8 cellular contexts compared by ENCODE assay signal in the genomic region with DNA sequence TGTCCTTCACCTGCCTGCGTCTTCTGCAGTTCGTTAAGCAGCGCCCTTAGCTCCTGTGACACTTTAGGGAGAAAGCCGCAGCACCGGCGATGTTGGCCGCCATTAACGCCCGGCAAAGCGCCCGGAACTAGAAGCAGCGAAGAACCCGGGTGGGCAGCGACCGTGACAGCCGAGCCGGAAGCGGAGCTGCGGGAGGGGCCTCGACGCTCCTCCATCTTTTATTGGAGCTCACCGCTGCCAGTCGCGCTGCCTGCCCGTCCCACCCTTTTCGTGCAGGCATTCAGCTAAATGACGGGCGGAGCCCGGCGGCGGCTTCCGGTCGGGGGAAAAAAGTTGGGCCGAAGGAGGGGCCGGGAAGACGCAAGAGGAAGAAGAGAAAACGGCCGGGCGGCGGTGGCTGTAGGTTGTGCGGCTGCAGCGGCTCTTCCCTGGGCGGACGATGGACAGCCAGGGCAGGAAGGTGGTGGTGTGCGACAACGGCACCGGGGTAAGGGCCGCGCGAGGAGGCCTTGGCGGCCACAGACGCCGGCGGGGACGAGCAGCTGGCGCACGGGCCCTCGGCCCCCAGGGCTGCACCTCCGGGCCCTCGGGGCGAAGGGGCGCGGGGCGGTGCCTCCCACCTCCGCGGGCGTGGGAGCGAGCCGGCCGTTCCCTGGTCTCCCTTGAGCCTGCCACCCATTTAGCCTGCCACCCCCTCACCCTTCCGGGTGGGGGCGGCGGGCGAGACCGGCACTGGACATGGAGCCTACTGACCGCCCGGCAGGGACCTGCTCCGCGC. TPM values are rescaled to one million over a fixed set of nuclear protein-coding genes. Genes with fewer than 3 reads are reported as not detected.
DNase-seq lines count a peak whose midpoint lies in the region; ATAC-seq and TF ChIP-seq lines count a peak whose summit lies in the region.

A gene (plus strand): TSS at position 361 of the 778 bp plus-strand sequence. CDS start 79 bp downstream, at position 440.

- no peaks in the 10 kb centered on the region for H3K9me3 Mint-ChIP-seq in IgD-negative memory B cell

- peak within 1 kb of the TSS; percentile 98 to 99 (median 98) for H3K4me3 Mint-ChIP-seq in IgD-negative memory B cell

- no peaks in the 10 kb centered on the region for H3K9me3 ChIP-seq in mucosa of descending colon

- intact Hi-C loops in mucosa of descending colon (cut with DNase I, micrococcal nuclease) = no loop called here

- ATAC-seq in GM21529 (IDR thresholded peaks at IDR 0.05; ENCODE audit: unreplicated experiment) (peak; percentile 84), mucosa of descending colon (peak; percentile 97)

- no peaks in the 10 kb centered on the region for H3K27me3 Mint-ChIP-seq in IgD-negative memory B cell

- peaks cover 11% of the 10 kb centered on the region for H3K4me1 ChIP-seq in mucosa of descending colon (ENCODE audit: low read depth)

- peak; percentile 96 for DNase-seq in DMS 273 treated with DMSO at 0.1 percent for 48 hours (lab: John Stamatoyannopoulos, UW)
- DNase-seq in OCI-M2 (lab: John Stamatoyannopoulos, UW; ENCODE audit: unreplicated experiment) = peak; percentile 58
- DNase-seq in activated T-cell treated with anti-CD3 and anti-CD28 coated beads for 4 hours = peak; percentile 88
- DNase-seq in epithelial cell of esophagus (ENCODE audit: low read depth) = peak; percentile 98
- peak; percentile 95 to 99 (median 97) for DNase-seq in mucosa of descending colon
- peak; percentile 91 for DNase-seq in stimulated activated CD8-positive, alpha-beta memory T cell treated with anti-CD3 and anti-CD28 coated beads, Interleukin-4, amount 100 ng/mL, for 24 hours (ENCODE audit: low read depth)

- H3K4me3 ChIP-seq in epithelial cell of esophagus (ENCODE audit: low read length) = peak within 1 kb of the TSS; percentile 99
- H3K4me3 ChIP-seq in mucosa of descending colon = peak within 1 kb of the TSS; percentile 99

- peaks cover 23 to 44% (median 31%) of the 10 kb centered on the region in 3 donors for H3K4me1 Mint-ChIP-seq in IgD-negative memory B cell

- peak within 1 kb of the TSS; percentile 98 to 100 (median 99) for H3K27ac Mint-ChIP-seq in IgD-negative memory B cell

- H3K36me3 Mint-ChIP-seq in IgD-negative memory B cell = peaks cover 7% of the 10 kb centered on the region

- TF ChIP-seq CTCF in epithelial cell of esophagus (IDR thresholded peaks at IDR 0.05; ENCODE audit: insufficient read depth, low read depth, low read length, missing control alignments) (no peak), mucosa of descending colon (IDR thresholded peaks at IDR 0.05) (no peak)

- no peaks in the 10 kb centered on the region for H3K36me3 ChIP-seq in mucosa of descending colon (ENCODE audit: low read depth)

RNA-seq across cellular contexts. Expression of the gene that starts here (rescaled TPM):
- polyA plus RNA-seq in IgD-negative memory B cell = 296 TPM
- total RNA-seq in mucosa of descending colon = 100 to 1,000 TPM; 235 to 273 (median 268) TPM

Comparison
In these comparisons a context has a peak if more than half of its experiments do, and no peak if none do; other contexts are left out.
1. Peak in every context shown above with its lines: DNase-seq, ATAC-seq and H3K4me3 ChIP-seq.